9 cellular contexts compared by ENCODE assay signal in the genomic region with DNA sequence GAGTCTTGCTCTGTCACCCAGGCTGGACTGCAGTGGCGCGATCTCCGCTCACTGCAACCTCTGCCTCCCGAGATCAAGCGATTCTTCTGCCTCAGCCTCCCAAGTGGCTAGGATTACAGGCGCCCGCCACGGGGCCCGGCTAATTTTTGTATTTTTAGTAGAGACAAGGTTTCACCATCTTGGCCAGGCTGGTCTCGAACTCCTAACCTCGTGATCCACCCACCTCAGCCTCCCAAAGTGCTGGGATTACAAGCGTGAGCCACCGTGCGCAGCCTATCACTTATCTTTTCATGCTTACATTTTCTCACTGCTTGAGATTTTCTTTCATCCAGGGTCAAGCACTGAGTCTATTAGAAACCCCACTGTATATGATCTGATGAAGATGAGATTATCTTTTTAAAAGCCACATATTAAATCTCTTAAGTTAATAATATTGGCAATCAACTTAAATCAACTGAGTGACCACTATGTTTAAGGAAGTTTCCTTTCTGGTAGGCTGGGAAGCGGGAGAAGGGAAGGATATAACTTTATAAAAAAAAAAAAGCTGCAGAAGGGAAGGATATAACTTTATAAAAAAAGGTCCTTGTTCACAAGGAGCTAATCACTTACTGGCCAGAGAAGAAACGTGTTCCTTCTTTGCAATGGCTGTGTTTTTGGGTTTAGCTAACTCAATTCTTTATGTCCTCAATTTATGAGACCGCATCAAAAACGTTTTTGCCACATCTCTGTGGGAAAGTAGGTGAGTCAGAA. TPM values are rescaled to one million over a fixed set of nuclear protein-coding genes. Genes with fewer than 3 reads are reported as not detected.
DNase-seq lines count a peak whose midpoint lies in the region; ATAC-seq and TF ChIP-seq lines count a peak whose summit lies in the region.
"Had no signal": no experiment of that assay in that cellular context is flagged by ENCODE, and none has a peak within 500 bp of the region (broad histone marks: within the 10 kb centered on the region; RNA-seq: fewer than 3 reads in every experiment).

No MANE protein-coding gene starts in this region.

- TF ChIP-seq CTCF in fibroblast of lung (conservative IDR thresholded peaks at IDR 0.05 in 1 of 2, IDR thresholded peaks at IDR 0.05 in 1 of 2; ENCODE audit: low read depth in 1 of 2, low read length in 2 of 2) (no peak), stomach (IDR thresholded peaks at IDR 0.05) (no peak)

- H3K4me2 ChIP-seq in fibroblast of lung (ENCODE audit: extremely low read depth, insufficient read depth, low read length): peak overlapping the region; percentile 26

- H3K36me3 ChIP-seq in fibroblast of lung (ENCODE audit: control insufficient read depth, insufficient read depth, low read length) (peaks cover 3% of the 10 kb centered on the region), stomach (peaks cover 10 to 21% (median 19%) of the 10 kb centered on the region in 4 donors)

- H3K9me3 ChIP-seq in fibroblast of lung (ENCODE audit: control insufficient read depth, insufficient read depth, low read depth, low read length) (no peaks in the 10 kb centered on the region), stomach (no peaks in the 10 kb centered on the region)
- H3K9me3 ChIP-seq: mucosa of descending colon had no signal

- no peaks in the 10 kb centered on the region for H3K9me3 Mint-ChIP-seq in T-cell

- peaks cover 16 to 31% (median 27%) of the 10 kb centered on the region in 3 donors for H3K4me1 Mint-ChIP-seq in T-cell

- H3K27ac ChIP-seq in fibroblast of lung (ENCODE audit: insufficient read depth, low read length) (no peak overlapping the region), stomach (peak overlapping the region in 4 of 5 donors; percentile 98 to 100 (median 100))

- H3K4me1 ChIP-seq in fibroblast of lung (ENCODE audit: control insufficient read depth, extremely low read depth, insufficient read depth, low read length) (no peaks in the 10 kb centered on the region), stomach (peaks cover 9 to 54% (median 38%) of the 10 kb centered on the region in 4 donors)

- peak overlapping the region; percentile 91 to 97 (median 95) for H3K4me3 Mint-ChIP-seq in T-cell

- H3K27ac Mint-ChIP-seq in T-cell: peak overlapping the region; percentile 98 to 99

- no peak overlapping the region for H3K4me3 ChIP-seq in fibroblast of lung (replicated peaks in 1 of 4; ENCODE audit: control extremely low read depth in 1 of 4, insufficient read depth in 1 of 4, low read depth in 3 of 4, low read length in 4 of 4)
- peak overlapping the region; percentile 62 to 99 (median 86) for H3K4me3 ChIP-seq in stomach

- no peaks in the 10 kb centered on the region for H3K27me3 Mint-ChIP-seq in T-cell

- ATAC-seq in T-cell (replicated peaks in 1 of 4) (no peak), GM19455 (IDR thresholded peaks at IDR 0.05; ENCODE audit: unreplicated experiment) (no peak)

- intact Hi-C loops in stomach (cut with DNase I; ENCODE audit: low total_unique reads): loop anchor here (10.0 kb wide), 1 partner anchor 62 kb away; the partner anchor contains the start of gene SLC35E3

- TF ChIP-seq POLR2A in stomach (IDR thresholded peaks at IDR 0.05): no peak

- H3K36me3 Mint-ChIP-seq in T-cell: peaks cover 14% of the 10 kb centered on the region

- H3K9ac ChIP-seq in fibroblast of lung (ENCODE audit: insufficient read depth, low read length): no peak overlapping the region

- H3K27me3 ChIP-seq in fibroblast of lung (ENCODE audit: control insufficient read depth, insufficient read depth, low read length) (no peaks in the 10 kb centered on the region), stomach (no peaks in the 10 kb centered on the region)

- no peak overlapping the region for H2AFZ ChIP-seq in fibroblast of lung (ENCODE audit: low read length)

- no peaks in the 10 kb centered on the region for H4K20me1 ChIP-seq in fibroblast of lung (ENCODE audit: control insufficient read depth, extremely low read depth, insufficient read depth, low read length)

- POLR2A ChIA-PET in T-cell (lab: Charles Lee): interaction anchor here (0.6 to 1.7 kb wide), 2 partner anchors 61 to 194 kb away, joined by 3 to 10 read pairs; partner anchors contain the start of gene SLC35E3 (in 1 of the 2)

- peaks cover 31% of the 10 kb centered on the region for H3K79me2 ChIP-seq in fibroblast of lung (ENCODE audit: control insufficient read depth, insufficient read depth, low read length)

- CTCF ChIA-PET in T-cell (lab: Charles Lee): interaction anchor here in 1 of 2 donors (0.9 to 3.3 kb wide), 8 partner anchors 14 to 1538 kb away, joined by 3 to 25 read pairs (median 5); partner anchors contain the start of genes CAND1 and SLC35E3

- TF ChIP-seq EP300 in stomach (IDR thresholded peaks at IDR 0.05): no peak

- peak; percentile 27 for DNase-seq in NCI-H82 (lab: John Stamatoyannopoulos, UW)
- DNase-seq in NCI-H82 treated with DMSO at 0.1 percent for 48 hours (lab: John Stamatoyannopoulos, UW; ENCODE audit: unreplicated experiment): no peak
- no peak for DNase-seq in T-cell
- no peak for DNase-seq in fibroblast of lung (ENCODE audit: low read depth in 2 of 2)
- no peak for DNase-seq in stomach
- no peak for DNase-seq in kidney tubule cell (ENCODE audit: low spot score)
- DNase-seq in DMS114 treated with DMSO at 0.1 percent for 48 hours (lab: John Stamatoyannopoulos, UW; ENCODE audit: unreplicated experiment): no peak

- 74 to 83% (median 77%) methylated on average over 18 of the region's 18 CpGs for WGBS in stomach, 5 donors

RNA-seq across cellular contexts. Expression of gene MDM2, which starts 1.3 kb away (rescaled TPM):
- 10 to 100 TPM; 75.3 to 96.6 (median 84.4) TPM for total RNA-seq in T-cell
- total RNA-seq in fibroblast of lung: 233 and 240 TPM in 2 replicates
- polyA plus RNA-seq in fibroblast of lung: 46.3 and 46.6 TPM in 2 replicates
- 40.9 and 46.9 TPM in 2 replicates for polyA plus RNA-seq in fibroblast of lung (2012)
- 46.8 and 52.5 TPM in 2 replicates for polyA minus RNA-seq in fibroblast of lung (ENCODE audit: low replicate concordance)
- total RNA-seq in stomach: 100 to 1,000 TPM in 3 of 5 donors, 10 to 100 TPM in 2; 42.4 to 151 (median 132) TPM
- 10 to 100 TPM; 16.8 to 74.4 (median 23.8) TPM for polyA plus RNA-seq in stomach

Comparison
In these comparisons a context has a peak if more than half of its experiments do, and no peak if none do; other contexts are left out.
1. H3K4me3 ChIP-seq: peak in stomach (4 of 4); none in fibroblast of lung (0 of 4).